In genomic region chr20:20303742-20304141, GRCh38 we compare ENCODE assay signal across 20 cellular contexts.
DNase-seq lines count a peak whose midpoint lies in the region; ATAC-seq, FAIRE-seq and TF ChIP-seq lines count a peak whose summit lies in the region.
"Had no signal": no experiment of that assay in that cellular context is flagged by ENCODE, and none has a peak within 500 bp of the region (broad histone marks: within the 10 kb centered on the region; RNA-seq: fewer than 3 reads in every experiment).

No MANE protein-coding gene starts in this region.

- no peak for TF ChIP-seq RAD21 in SK-N-SH (IDR thresholded peaks at IDR 0.05; ENCODE audit: low read length)

- no peaks in the 10 kb centered on the region for H3K79me2 ChIP-seq in SK-N-SH (ENCODE audit: insufficient read depth)

- ATAC-seq in activated T-helper 17 cell treated with anti-CD3 and anti-CD28 coated beads, Interleukin-2, amount 50 U/mL, for 72 hours (replicated peaks) = no peak
- ATAC-seq: activated CD4-positive, alpha-beta T cell treated with anti-CD3 and anti-CD28 coated beads for 36 hours; body of pancreas; esophagus mucosa had no signal

- H3K27me3 ChIP-seq in tibial nerve (no peaks in the 10 kb centered on the region), SK-N-SH (ENCODE audit: insufficient read depth) (no peaks in the 10 kb centered on the region)
- H3K27me3 ChIP-seq: body of pancreas, thyroid gland had no signal

- no peak overlapping the region for H3K9ac ChIP-seq in SK-N-SH

- peaks cover 14% of the 10 kb centered on the region for H3K27me3 Mint-ChIP-seq in activated T-helper 17 cell treated with anti-CD3 and anti-CD28 coated beads, Interleukin-2, amount 50 U/mL, for 72 hours

- no peaks in the 10 kb centered on the region for H3K36me3 ChIP-seq in tibial nerve
- H3K36me3 ChIP-seq in SK-N-SH (replicated peaks in 1 of 2; ENCODE audit: control insufficient read depth in 1 of 2, insufficient read depth in 2 of 2, low read length in 1 of 2) = no peaks in the 10 kb centered on the region
- H3K36me3 ChIP-seq: SJSA1, thyroid gland had no signal

- H3K4me2 ChIP-seq in SK-N-SH = no peak overlapping the region

- no peaks in the 10 kb centered on the region for H3K4me1 ChIP-seq in tibial nerve
- H3K4me1 ChIP-seq in SK-N-SH (ENCODE audit: control insufficient read depth in 1 of 2, insufficient read depth in 2 of 2, low read depth in 1 of 2, low read length in 1 of 2) = no peaks in the 10 kb centered on the region
- H3K4me1 ChIP-seq: body of pancreas, SJSA1, thyroid gland had no signal

- no peak overlapping the region for H3K4me3 Mint-ChIP-seq in activated T-helper 17 cell treated with anti-CD3 and anti-CD28 coated beads, Interleukin-2, amount 50 U/mL, for 72 hours
- H3K4me3 Mint-ChIP-seq: activated CD4-positive, alpha-beta T cell treated with anti-CD3 and anti-CD28 coated beads for 36 hours; activated naive CD4-positive, alpha-beta T cell treated with anti-CD3 and anti-CD28 coated beads, Interleukin-2, amount 50 U/mL, for 24 hours had no signal

- no peaks in the 10 kb centered on the region for H3K9me3 Mint-ChIP-seq in activated T-helper 17 cell treated with anti-CD3 and anti-CD28 coated beads, Interleukin-2, amount 50 U/mL, for 72 hours
- H3K9me3 Mint-ChIP-seq: activated naive CD4-positive, alpha-beta T cell treated with anti-CD3 and anti-CD28 coated beads, Interleukin-2, amount 50 U/mL, for 24 hours had no signal

- TF ChIP-seq EP300 in tibial nerve (IDR thresholded peaks at IDR 0.05) = no peak
- no peak for TF ChIP-seq EP300 in SK-N-SH (IDR thresholded peaks at IDR 0.05; ENCODE audit: borderline replicate concordance in 1 of 2, low read depth in 1 of 2, low read length in 1 of 2)

- H3K27ac Mint-ChIP-seq in activated T-helper 17 cell treated with anti-CD3 and anti-CD28 coated beads, Interleukin-2, amount 50 U/mL, for 72 hours = no peak overlapping the region
- H3K27ac Mint-ChIP-seq: activated CD4-positive, alpha-beta T cell treated with anti-CD3 and anti-CD28 coated beads for 36 hours; activated naive CD4-positive, alpha-beta T cell treated with anti-CD3 and anti-CD28 coated beads, Interleukin-2, amount 50 U/mL, for 24 hours had no signal

- CTCF ChIA-PET in SK-N-SH (lab: Yijun Ruan, JAX) = no interaction called here

- no peak for DNase-seq in GM12891 (ENCODE audit: insufficient read length, low spot score)
- peak; percentile 88 for DNase-seq in NOMO-1 treated with DMSO at 0.1 percent for 48 hours (lab: John Stamatoyannopoulos, UW; ENCODE audit: unreplicated experiment)
- peak in 26 of 42 donors; percentile 16 to 55 (median 31) for DNase-seq in head of caudate nucleus
- peak; percentile 65 for DNase-seq in pons (ENCODE audit: low spot score)
- no peak for DNase-seq in tibial nerve (ENCODE audit: low spot score in 2 of 2)
- DNase-seq in SK-N-SH = no peak
- no peak for DNase-seq in KG1 (lab: John Stamatoyannopoulos, UW)
- DNase-seq: activated CD4-positive, alpha-beta T cell treated with anti-CD3 and anti-CD28 coated beads for 36 hours; activated CD8-positive, alpha-beta memory T cell treated with anti-CD3 and anti-CD28 coated beads, Interleukin-2, amount 50 U/mL, for 48 hours; DMS 273 treated with DMSO at 0.1 percent for 48 hours; islet precursor cell; occipital lobe; stimulated activated CD4-positive, alpha-beta T cell treated with anti-CD3 and anti-CD28 coated beads, Interleukin-4, amount 100 ng/mL, for 1 hour; T-helper 9 cell had no signal

- H3K36me3 Mint-ChIP-seq in activated T-helper 17 cell treated with anti-CD3 and anti-CD28 coated beads, Interleukin-2, amount 50 U/mL, for 72 hours (ENCODE audit: low read depth) = no peaks in the 10 kb centered on the region
- H3K36me3 Mint-ChIP-seq: activated naive CD4-positive, alpha-beta T cell treated with anti-CD3 and anti-CD28 coated beads, Interleukin-2, amount 50 U/mL, for 24 hours had no signal

- H3K4me1 Mint-ChIP-seq in activated T-helper 17 cell treated with anti-CD3 and anti-CD28 coated beads, Interleukin-2, amount 50 U/mL, for 72 hours = no peaks in the 10 kb centered on the region
- H3K4me1 Mint-ChIP-seq: activated CD4-positive, alpha-beta T cell treated with anti-CD3 and anti-CD28 coated beads for 36 hours; activated naive CD4-positive, alpha-beta T cell treated with anti-CD3 and anti-CD28 coated beads, Interleukin-2, amount 50 U/mL, for 24 hours had no signal

- H3K9me3 ChIP-seq in tibial nerve = no peaks in the 10 kb centered on the region
- no peaks in the 10 kb centered on the region for H3K9me3 ChIP-seq in SK-N-SH
- H3K9me3 ChIP-seq: body of pancreas, SJSA1, thyroid gland had no signal

- H3F3A ChIP-seq in SK-N-SH (replicated peaks; ENCODE audit: insufficient read depth) = no peaks in the 10 kb centered on the region

- POLR2A ChIA-PET in SK-N-SH (lab: Yijun Ruan, JAX) = no interaction called here

- H3K4me3 ChIP-seq in tibial nerve (no peak overlapping the region), SK-N-SH (ENCODE audit: low read depth in 2 of 2, low read length in 1 of 2) (no peak overlapping the region)
- H3K4me3 ChIP-seq: body of pancreas, SJSA1, thyroid gland had no signal

- no peaks in the 10 kb centered on the region for H4K20me1 ChIP-seq in SK-N-SH (ENCODE audit: insufficient read depth)

- H2AFZ ChIP-seq in SK-N-SH (ENCODE audit: low read depth) = no peak overlapping the region

- intact Hi-C loops in head of caudate nucleus (cut with DNase I) = no loop called here

- WGBS in tibial nerve, 2 donors = 84 to 92% methylated on average over 15 of the region's 15 CpGs
- WGBS in SK-N-SH (ENCODE audit: low lambda C conversion rate) = 56% methylated on average over 15 of the region's 15 CpGs

- TF ChIP-seq POLR2A in GM12891 (IDR thresholded peaks at IDR 0.05; ENCODE audit: low read depth, low read length) (no peak), tibial nerve (IDR thresholded peaks at IDR 0.05) (no peak)

- TF ChIP-seq CTCF in tibial nerve (IDR thresholded peaks at IDR 0.05) (no peak), SK-N-SH (IDR thresholded peaks at IDR 0.05) (no peak)

- H3K27ac ChIP-seq in tibial nerve = no peak overlapping the region
- H3K27ac ChIP-seq in SK-N-SH (ENCODE audit: low read depth in 2 of 2, low read length in 1 of 2) = no peak overlapping the region
- H3K27ac ChIP-seq: body of pancreas, SJSA1, thyroid gland had no signal

- FAIRE-seq in GM12891 (lab: Jason Lieb, UNC) = no peak

- no peaks in the 10 kb centered on the region for H3K9me2 ChIP-seq in SK-N-SH

TF ChIP-seq in GM12891, 5 proteins besides CTCF, POLR2A, EP300 and RAD21:
- TF ChIP-seq TAF1 (IDR thresholded peaks at IDR 0.05; ENCODE audit: low read depth, low read length) (no peak), POU2F2 (IDR thresholded peaks at IDR 0.05; ENCODE audit: low read depth, low read length) (no peak), SPI1 (IDR thresholded peaks at IDR 0.05; ENCODE audit: low read depth, low read length) (peak; percentile 17; the same call in 1 of the 2 replicates), PAX5 (IDR thresholded peaks at IDR 0.05; ENCODE audit: insufficient read depth, low read length, severe bottlenecking) (no peak), POLR2AphosphoS5 (IDR thresholded peaks at IDR 0.05; ENCODE audit: low read depth, low read length) (no peak)

TF ChIP-seq in SK-N-SH, 30 proteins besides CTCF, POLR2A, EP300 and RAD21 (continues in another document):
- no peak for TF ChIP-seq SMC3 (IDR thresholded peaks at IDR 0.05; ENCODE audit: low read depth, low read length)
- TF ChIP-seq NRF1 (IDR thresholded peaks at IDR 0.05; ENCODE audit: low read depth, low read length) = no peak
- no peak for TF ChIP-seq SIN3A (IDR thresholded peaks at IDR 0.05; ENCODE audit: borderline replicate concordance, low read depth, low read length)
- no peak for TF ChIP-seq GATA2 (CRISPR knock-in tag; IDR thresholded peaks at IDR 0.05)
- TF ChIP-seq IRF3 (IDR thresholded peaks at IDR 0.05; ENCODE audit: low read depth, low read length) = no peak
- no peak for TF ChIP-seq MEF2A (IDR thresholded peaks at IDR 0.05; ENCODE audit: borderline replicate concordance, low read depth)
- no peak for TF ChIP-seq REST (IDR thresholded peaks at IDR 0.05; ENCODE audit: low read depth, low read length)
- TF ChIP-seq RXRA (IDR thresholded peaks at IDR 0.05; ENCODE audit: borderline replicate concordance, low read depth) = no peak
- no peak for TF ChIP-seq EZH2phosphoT487 (IDR thresholded peaks at IDR 0.05; ENCODE audit: borderline replicate concordance, low read depth)

Comparison
In these comparisons a context has a peak if more than half of its experiments do, and no peak if none do; other contexts are left out.
1. DNase-seq: peak in NOMO-1 treated with DMSO at 0.1 percent for 48 hours (single experiment), head of caudate nucleus (26 of 42) and pons (single experiment); none in GM12891 (single experiment), tibial nerve (0 of 2), SK-N-SH (single experiment) and KG1 (single experiment).